ENCODE assay signal across 27 cellular contexts in genomic region chr15:81941479-81941878, GRCh38.
DNase-seq lines count a peak whose midpoint lies in the region; ATAC-seq, FAIRE-seq and TF ChIP-seq lines count a peak whose summit lies in the region.
"Had no signal": no experiment of that assay in that cellular context is flagged by ENCODE, and none has a peak within 500 bp of the region (broad histone marks: within the 10 kb centered on the region; RNA-seq: fewer than 3 reads in every experiment).

No MANE protein-coding gene starts in this region.

- H3K4me1 Mint-ChIP-seq in chondrocyte (ENCODE audit: low read depth) = peaks cover 32% of the 10 kb centered on the region

- no peaks in the 10 kb centered on the region for H3K27me3 Mint-ChIP-seq in chondrocyte (ENCODE audit: low read depth)

- peak overlapping the region; percentile 15 for H2AFZ ChIP-seq in IMR-90 (replicated peaks; ENCODE audit: low read length, poor library complexity)

- peak overlapping the region; percentile 18; the same call in 1 of the 2 replicates for H3K56ac ChIP-seq in IMR-90 (ENCODE audit: extremely low read depth, insufficient read depth, low read length)

- whole genome bisulfite sequencing in IMR-90 (ENCODE audit: extremely low coverage in 2 of 2, insufficient read length in 1 of 2), 2 experiments = 90% methylated on average over 2 of the region's 4 CpGs; no CpG with 5 or more reads in 1 of the 2 experiments

- peak overlapping the region; percentile 93 for H3K14ac ChIP-seq in IMR-90 (replicated peaks; ENCODE audit: low read depth, low read length)

- TF ChIP-seq CTCF in IMR-90 (conservative IDR thresholded peaks at IDR 0.05; ENCODE audit: low read depth, low read length) (no peak), chondrocyte (IDR thresholded peaks at IDR 0.05) (no peak)

- H3K9ac ChIP-seq in IMR-90 (ENCODE audit: low read depth, low read length) = 0 out of 2 replicates have a peak overlapping the region, but pooled peaks have one; percentile 1

- H4K20me1 ChIP-seq in IMR-90 (ENCODE audit: insufficient read depth, low read length) = no peaks in the 10 kb centered on the region

- H3K27ac Mint-ChIP-seq in chondrocyte (ENCODE audit: unreplicated experiment) = peak overlapping the region; percentile 93
- H3K27ac Mint-ChIP-seq: activated CD4-positive, alpha-beta memory T cell treated with anti-CD3 and anti-CD28 coated beads for 36 hours; naive thymus-derived CD8-positive, alpha-beta T cell; T-helper 1 cell treated with Interleukin-12 subunit alpha and Interleukin-12 subunit beta and Interleukin-4 antibody, amounts not matched to agents 30 μg/mL and 1 μg/mL, for 36 hours had no signal

- H3K4me1 ChIP-seq in IMR-90 (ENCODE audit: control insufficient read depth, insufficient read depth, low read length) = peaks cover 6% of the 10 kb centered on the region
- H3K4me1 ChIP-seq: esophagus muscularis mucosa, gastroesophageal sphincter, pancreas, sigmoid colon had no signal

- peak overlapping the region; percentile 92; the same call in 2 of the 3 replicates for H2BK15ac ChIP-seq in IMR-90 (ENCODE audit: low read depth, low read length)

- ATAC-seq in IMR-90 (ENCODE audit: low read depth) (peak; percentile 61), HG03565 (IDR thresholded peaks at IDR 0.05; ENCODE audit: unreplicated experiment) (no peak)
- ATAC-seq: gastroesophageal sphincter; HepG2; naive thymus-derived CD8-positive, alpha-beta T cell; pancreas; stimulated activated naive CD8-positive, alpha-beta T cell treated with anti-CD3 and anti-CD28 coated beads, Interleukin-15, Interleukin-2, amounts not matched to agents 100 U/mL and 50 U/mL, for 24 hours had no signal

- H2AK5ac ChIP-seq in IMR-90 (ENCODE audit: low read depth, low read length) = peak overlapping the region; percentile 89

- H2BK120ac ChIP-seq in IMR-90 (ENCODE audit: low read depth, low read length) = peak overlapping the region; percentile 98

- BruUV-seq in IMR-90 (replicated peaks; lab: Mats Ljungman, UMichigan) = no TSS peak

- peak overlapping the region; percentile 90 for H3K23ac ChIP-seq in IMR-90 (ENCODE audit: low read depth, low read length)

- H2AK9ac ChIP-seq in IMR-90 (replicated peaks; ENCODE audit: low read depth, low read length, poor library complexity) = peak overlapping the region; percentile 42

- H3K4me3 Mint-ChIP-seq in chondrocyte (ENCODE audit: unreplicated experiment) = peak overlapping the region; percentile 1
- H3K4me3 Mint-ChIP-seq: activated CD4-positive, alpha-beta memory T cell treated with anti-CD3 and anti-CD28 coated beads for 36 hours; naive thymus-derived CD8-positive, alpha-beta T cell; T-helper 1 cell treated with Interleukin-12 subunit alpha and Interleukin-12 subunit beta and Interleukin-4 antibody, amounts not matched to agents 30 μg/mL and 1 μg/mL, for 36 hours had no signal

- in situ Hi-C loops in IMR-90 (cut with MboI; ENCODE audit: low sequenced_read_pairs) = no loop called here

- H4K91ac ChIP-seq in IMR-90 (ENCODE audit: insufficient read depth, low read depth, low read length) = peak overlapping the region; percentile 97

- peak overlapping the region; percentile 98 for H3K4ac ChIP-seq in IMR-90 (ENCODE audit: low read depth, low read length)

- DNase-seq in DMS79 (lab: John Stamatoyannopoulos, UW) = peak; percentile 26
- no peak for DNase-seq in IMR-90
- DNase-seq in NCI-H526 treated with DMSO at 0.1 percent for 48 hours (lab: John Stamatoyannopoulos, UW) = peak; percentile 70
- no peak for DNase-seq in chondrocyte (ENCODE audit: low spot score)
- DNase-seq in RCC 7860 (ENCODE audit: low spot score) = no peak
- no peak for DNase-seq in A172 (ENCODE audit: low spot score)
- DNase-seq in stimulated activated CD8-positive, alpha-beta memory T cell treated with anti-CD3 and anti-CD28 coated beads, Interleukin-4, amount 100 ng/mL, for 48 hours = no peak
- DNase-seq: activated CD4-positive, alpha-beta memory T cell treated with anti-CD3 and anti-CD28 coated beads for 36 hours; activated naive CD4-positive, alpha-beta T cell; amygdala; cerebellar nuclear complex; effector CD8-positive, alpha-beta T cell; mesendoderm; naive thymus-derived CD8-positive, alpha-beta T cell; NCI-H2171 treated with DMSO at 0.1 percent for 48 hours; pancreas; Right ventricle myocardium superior; sigmoid colon; stimulated activated CD4-positive, alpha-beta T cell treated with anti-CD3 and anti-CD28 coated beads, Interleukin-1b, Interleukin-23, amount 100 ng/mL, for 48 hours; stimulated activated naive CD8-positive, alpha-beta T cell treated with anti-CD3 and anti-CD28 coated beads, Interleukin-15, Interleukin-2, amounts not matched to agents 100 U/mL and 50 U/mL, for 24 hours; tibial artery had no signal

- H3K27me3 ChIP-seq in IMR-90 (ENCODE audit: control insufficient read depth, insufficient read depth, low read length) = no peaks in the 10 kb centered on the region
- H3K27me3 ChIP-seq: esophagus muscularis mucosa, gastroesophageal sphincter, pancreas, sigmoid colon, tibial artery had no signal

- H3K27ac ChIP-seq in IMR-90 (ENCODE audit: insufficient read depth, low read length) = peak overlapping the region; percentile 63
- H3K27ac ChIP-seq: esophagus muscularis mucosa, gastroesophageal sphincter, pancreas, sigmoid colon, tibial artery, VCaP had no signal

- H3K36me3 ChIP-seq in IMR-90 (ENCODE audit: control insufficient read depth, insufficient read depth, low read length) = no peaks in the 10 kb centered on the region
- H3K36me3 ChIP-seq: esophagus muscularis mucosa, gastroesophageal sphincter, pancreas, sigmoid colon, tibial artery had no signal

- intact Hi-C loops in IMR-90 (cut with micrococcal nuclease) = loop anchor here (2.0 to 5.0 kb wide), 3 partner anchors 103 to 256 kb away; no protein-coding TSS in a partner anchor

- peaks cover 11% of the 10 kb centered on the region for H3K9me1 ChIP-seq in IMR-90 (ENCODE audit: insufficient read depth, low read length)

- CTCF ChIA-PET in IMR-90 (lab: Yijun Ruan, JAX) = interaction anchor here (0.5 kb wide), 2 partner anchors 321 to 681 kb away, joined by 3 read pairs; no protein-coding TSS in a partner anchor

- H3K79me1 ChIP-seq in IMR-90 (ENCODE audit: low read depth in 1 of 2, low read length in 2 of 2) = no peaks in the 10 kb centered on the region

- H2BK5ac ChIP-seq in IMR-90 (ENCODE audit: low read depth, low read length, poor library complexity, severe bottlenecking) = peak overlapping the region; percentile 91

- peak overlapping the region; percentile 96 for H2BK20ac ChIP-seq in IMR-90 (ENCODE audit: low read depth, low read length)

- POLR2A ChIA-PET in IMR-90 (lab: Charles Lee; ENCODE audit: unreplicated experiment) = no interaction called here

- dilution Hi-C loops in IMR-90 (cut with HindIII; ENCODE audit: low sequenced_read_pairs, unreplicated experiment) = no loop called here

- peak overlapping the region; percentile 52 for H3K4me2 ChIP-seq in IMR-90 (ENCODE audit: low read depth, low read length)

- no peak for FAIRE-seq in RCC 7860 (lab: Jason Lieb, UNC)
- FAIRE-seq: HepG2, pancreas had no signal

- H3K9me3 ChIP-seq in IMR-90 (ENCODE audit: control insufficient read depth, insufficient read depth, low read length) = no peaks in the 10 kb centered on the region
- H3K9me3 ChIP-seq: pancreas had no signal

- H3K9me3 Mint-ChIP-seq in chondrocyte (ENCODE audit: low read depth) = peaks cover 3% of the 10 kb centered on the region

- TF ChIP-seq RAD21 in IMR-90 (IDR thresholded peaks at IDR 0.05; ENCODE audit: low read length) = no peak

- peaks cover 3% of the 10 kb centered on the region for H3K36me3 Mint-ChIP-seq in chondrocyte (ENCODE audit: low read depth)
- H3K36me3 Mint-ChIP-seq: activated CD4-positive, alpha-beta memory T cell treated with anti-CD3 and anti-CD28 coated beads for 36 hours had no signal

- no peak overlapping the region for H3K4me3 ChIP-seq in IMR-90 (ENCODE audit: insufficient read depth, low read depth, low read length)
- H3K4me3 ChIP-seq: esophagus muscularis mucosa, gastroesophageal sphincter, pancreas, sigmoid colon, tibial artery had no signal

- peak overlapping the region; percentile 65 to 79 for H4K8ac ChIP-seq in IMR-90 (ENCODE audit: low read depth in 2 of 2, low read length in 2 of 2)

- H3K18ac ChIP-seq in IMR-90 (ENCODE audit: low read depth, low read length) = peak overlapping the region; percentile 93

- peak overlapping the region; percentile 90 for H4K5ac ChIP-seq in IMR-90 (ENCODE audit: low read depth, low read length)

- no peak for TF ChIP-seq POLR2A in IMR-90 (IDR thresholded peaks at IDR 0.05; ENCODE audit: low read depth, low read length)

TF ChIP-seq in IMR-90, 13 proteins besides CTCF, POLR2A, EP300 and RAD21 (continues in another document):
- TF ChIP-seq RFX5 (IDR thresholded peaks at IDR 0.05; ENCODE audit: low read depth, low read length) = no peak
- TF ChIP-seq ELK1 (IDR thresholded peaks at IDR 0.05; ENCODE audit: borderline replicate concordance, low read depth, low read length) = no peak
- TF ChIP-seq SMC3 (IDR thresholded peaks at IDR 0.05; ENCODE audit: low read depth, low read length) = no peak
- no peak for TF ChIP-seq USF2 (IDR thresholded peaks at IDR 0.05; ENCODE audit: low read depth, low read length)
- no peak for TF ChIP-seq CHD1 (IDR thresholded peaks at IDR 0.05; ENCODE audit: low read depth, low read length)
- TF ChIP-seq FOS (IDR thresholded peaks at IDR 0.05; ENCODE audit: low read depth, low read length) = no peak
- no peak for TF ChIP-seq RCOR1 (IDR thresholded peaks at IDR 0.05; ENCODE audit: insufficient replicate concordance, low read length)
- TF ChIP-seq MAFK (IDR thresholded peaks at IDR 0.05; ENCODE audit: low read depth, low read length) = no peak
- TF ChIP-seq NFE2L2 (IDR thresholded peaks at IDR 0.05; ENCODE audit: low read depth, low read length) = no peak
- TF ChIP-seq BHLHE40 (IDR thresholded peaks at IDR 0.05; ENCODE audit: low read depth, low read length) = no peak
- TF ChIP-seq MAZ (IDR thresholded peaks at IDR 0.05; ENCODE audit: borderline replicate concordance, low read depth, low read length) = no peak

Comparison
In these comparisons a context has a peak if more than half of its experiments do, and no peak if none do; other contexts are left out.
1. DNase-seq: peak in DMS79 (single experiment) and NCI-H526 treated with DMSO at 0.1 percent for 48 hours (single experiment); none in IMR-90 (single experiment), chondrocyte (single experiment), RCC 7860 (single experiment), A172 (single experiment) and stimulated activated CD8-positive, alpha-beta memory T cell treated with anti-CD3 and anti-CD28 coated beads, Interleukin-4, amount 100 ng/mL, for 48 hours (single experiment).